In genomic region chr1:39819091-39819812, GRCh38 we compare ENCODE assay signal across 25 cellular contexts. TPM values are rescaled to one million over a fixed set of nuclear protein-coding genes. Genes with fewer than 3 reads are reported as not detected.
DNase-seq lines count a peak whose midpoint lies in the region; ATAC-seq and TF ChIP-seq lines count a peak whose summit lies in the region.
"Had no signal": no experiment of that assay in that cellular context is flagged by ENCODE, and none has a peak within 500 bp of the region (broad histone marks: within the 10 kb centered on the region; RNA-seq: fewer than 3 reads in every experiment).

No MANE protein-coding gene starts in this region.

- ATAC-seq in Right ventricle myocardium inferior = no peak
- ATAC-seq in HG02884 (IDR thresholded peaks at IDR 0.05; ENCODE audit: unreplicated experiment) = no peak
- ATAC-seq: GM12878; heart left ventricle; naive thymus-derived CD4-positive, alpha-beta T cell had no signal

- H2BK15ac ChIP-seq in neuronal stem cell (ENCODE audit: low read length) = no peak overlapping the region

- peak overlapping the region; percentile 33 for H3K27ac ChIP-seq in RWPE1
- H3K27ac ChIP-seq in neuronal stem cell (replicated peaks; ENCODE audit: low read length) = no peak overlapping the region
- H3K27ac ChIP-seq in ascending aorta = no peak overlapping the region
- H3K27ac ChIP-seq: dorsolateral prefrontal cortex, heart left ventricle, WERI-Rb-1 had no signal

- POLR2A ChIA-PET in RWPE1 (lab: Yijun Ruan, JAX; ENCODE audit: low non-redundant PET) = interaction anchor here (0.6 kb wide), 1 partner anchor 1888 kb away, joined by 3 read pairs; no protein-coding TSS in a partner anchor

- H3K79me1 ChIP-seq in neuronal stem cell (ENCODE audit: low read depth, low read length) = no peaks in the 10 kb centered on the region

- H3K23ac ChIP-seq in neuronal stem cell (ENCODE audit: low read depth, low read length, poor library complexity) = no peak overlapping the region

- H3K4me1 ChIP-seq in neuronal stem cell (ENCODE audit: control insufficient read depth in 2 of 2, insufficient read depth in 1 of 2, low read depth in 1 of 2, low read length in 2 of 2) = peaks cover 0 to 10% of the 10 kb centered on the region in 2 donors
- no peaks in the 10 kb centered on the region for H3K4me1 ChIP-seq in ascending aorta
- H3K4me1 ChIP-seq: BE2C had no signal

- no peak overlapping the region for H2BK12ac ChIP-seq in neuronal stem cell (ENCODE audit: low read length)

- H3K18ac ChIP-seq in neuronal stem cell (ENCODE audit: low read length) = peak overlapping the region; percentile 52

- H2AFZ ChIP-seq in neuronal stem cell (ENCODE audit: low read length) = no peak overlapping the region

- H3K9ac ChIP-seq in neuronal stem cell (ENCODE audit: low read depth, low read length, poor library complexity) = no peak overlapping the region

- no peak overlapping the region for H3K14ac ChIP-seq in neuronal stem cell (ENCODE audit: low read length)

- DNase-seq in COR-L47 (lab: John Stamatoyannopoulos, UW) (peak; percentile 76), NCI-H2029 (lab: John Stamatoyannopoulos, UW) (peak; percentile 100), RWPE1 (ENCODE audit: low spot score) (no peak), neuronal stem cell (ENCODE audit: low spot score) (no peak), Right ventricle myocardium inferior (ENCODE audit: missing footprints) (no peak), mesenteric fat pad (ENCODE audit: low spot score) (no peak), ascending aorta (ENCODE audit: low spot score in 2 of 2) (no peak)
- DNase-seq: activated CD4-positive, alpha-beta T cell treated with anti-CD3 and anti-CD28 coated beads, Interleukin-2, amount 50 U/mL, for 1 hour; anterior cingulate cortex; BE2C; Caco-2; dorsolateral prefrontal cortex; H7; mesendoderm; naive thymus-derived CD4-positive, alpha-beta T cell; NCI-H1048; NCI-H187; NCI-H524 treated with DMSO at 0.1 percent for 48 hours; stimulated activated CD4-positive, alpha-beta T cell treated with anti-CD3 and anti-CD28 coated beads, Interleukin-2, amount 100 ng/mL, for 24 hours; WERI-Rb-1 had no signal

- CTCF ChIA-PET in RWPE1 (lab: Yijun Ruan, JAX) = interaction anchor here (0.9 to 3.8 kb wide), 3 partner anchors 9 to 100 kb away, joined by 3 to 32 read pairs (median 4); partner anchors contain the start of gene MYCL

- H3K9me3 ChIP-seq in neuronal stem cell (replicated peaks in 1 of 2; ENCODE audit: control insufficient read depth in 2 of 2, insufficient read depth in 1 of 2, low read depth in 1 of 2, low read length in 2 of 2) (peaks cover 2 to 5% of the 10 kb centered on the region in 2 donors), ascending aorta (no peaks in the 10 kb centered on the region)
- H3K9me3 ChIP-seq: BE2C, Caco-2, heart left ventricle had no signal

- no peak overlapping the region for H3K4ac ChIP-seq in neuronal stem cell (ENCODE audit: low read length)

- H2AK5ac ChIP-seq in neuronal stem cell (ENCODE audit: low read depth, low read length) = peak overlapping the region; percentile 91

- no peak overlapping the region for H4K91ac ChIP-seq in neuronal stem cell (ENCODE audit: low read depth, low read length, poor library complexity)

- H3K4me2 ChIP-seq in neuronal stem cell (ENCODE audit: insufficient read depth, low read length, poor library complexity, severe bottlenecking) = no peak overlapping the region

- H4K8ac ChIP-seq in neuronal stem cell (ENCODE audit: low read depth, low read length) = no peak overlapping the region

- intact Hi-C loops in Right ventricle myocardium inferior (cut with DNase I) (loop anchor here (10.0 kb wide), 1 partner anchor 216 kb away; no protein-coding TSS in a partner anchor), ascending aorta (cut with DNase I) (no loop called here)

- H3K36me3 ChIP-seq in neuronal stem cell (replicated peaks in 1 of 2; ENCODE audit: control insufficient read depth in 2 of 2, insufficient read depth in 2 of 2, low read length in 2 of 2) (no peaks in the 10 kb centered on the region), ascending aorta (no peaks in the 10 kb centered on the region)
- H3K36me3 ChIP-seq: BE2C, heart left ventricle, WERI-Rb-1 had no signal

- WGBS in neuronal stem cell (ENCODE audit: extremely low coverage in 2 of 2, insufficient read length in 2 of 2, insufficient replicate concordance in 1 of 2), 2 donors = no CpG with 5 or more reads among the region's 22 CpGs

- H3K4me3 ChIP-seq in neuronal stem cell (ENCODE audit: low read length in 2 of 2) = no peak overlapping the region
- H3K4me3 ChIP-seq in ascending aorta = no peak overlapping the region
- H3K4me3 ChIP-seq: dorsolateral prefrontal cortex, GM12878, heart left ventricle, skin epidermis had no signal

- no peak overlapping the region for H2BK120ac ChIP-seq in neuronal stem cell (ENCODE audit: low read depth, low read length)

- H3K27me3 ChIP-seq in neuronal stem cell (ENCODE audit: control insufficient read depth in 3 of 3, insufficient read depth in 3 of 3, low read depth in 1 of 3, low read length in 3 of 3) (peaks cover 0 to 5% (median 0%) of the 10 kb centered on the region in 3 experiments), ascending aorta (no peaks in the 10 kb centered on the region)
- H3K27me3 ChIP-seq: BE2C, dorsolateral prefrontal cortex had no signal

- TF ChIP-seq CTCF in RWPE1 (conservative IDR thresholded peaks at IDR 0.05; ENCODE audit: low read depth) = no peak
- no peak for TF ChIP-seq CTCF in ascending aorta (IDR thresholded peaks at IDR 0.05)

- no peak overlapping the region for H2BK5ac ChIP-seq in neuronal stem cell (ENCODE audit: low read length)

RNA-seq across cellular contexts. Expression of gene BMP8B, which starts 30.6 kb away (rescaled TPM):
- polyA plus RNA-seq in neuronal stem cell (2013, experiment 1 of 2) = 0.82 TPM
- polyA plus RNA-seq in neuronal stem cell (2013, experiment 2 of 2) = 0.89 TPM
- total RNA-seq in Right ventricle myocardium inferior (0.41 TPM), mesenteric fat pad (0.74 TPM), ascending aorta (not detected)
- polyA plus RNA-seq: endothelial cell of umbilical vein had no signal

RNA-seq across cellular contexts. Expression of gene OXCT2, which starts 48.1 kb away (rescaled TPM):
- polyA plus RNA-seq in neuronal stem cell (2013, experiment 1 of 2) = 0.82 TPM
- polyA plus RNA-seq in neuronal stem cell (2013, experiment 2 of 2) = 0.82 TPM
- total RNA-seq in Right ventricle myocardium inferior = 1.3 TPM
- total RNA-seq in mesenteric fat pad = 0.87 TPM
- total RNA-seq in ascending aorta = not detected
- total RNA-seq: H7 had no signal
- polyA plus RNA-seq: naive thymus-derived CD4-positive, alpha-beta T cell had no signal

Comparison
In these comparisons a context has a peak if more than half of its experiments do, and no peak if none do; other contexts are left out.
1. DNase-seq: peak in COR-L47 (single experiment) and NCI-H2029 (single experiment); none in RWPE1 (single experiment), neuronal stem cell (single experiment), Right ventricle myocardium inferior (single experiment), mesenteric fat pad (single experiment) and ascending aorta (0 of 2).